20 cellular contexts compared by ENCODE assay signal in the genomic region with DNA sequence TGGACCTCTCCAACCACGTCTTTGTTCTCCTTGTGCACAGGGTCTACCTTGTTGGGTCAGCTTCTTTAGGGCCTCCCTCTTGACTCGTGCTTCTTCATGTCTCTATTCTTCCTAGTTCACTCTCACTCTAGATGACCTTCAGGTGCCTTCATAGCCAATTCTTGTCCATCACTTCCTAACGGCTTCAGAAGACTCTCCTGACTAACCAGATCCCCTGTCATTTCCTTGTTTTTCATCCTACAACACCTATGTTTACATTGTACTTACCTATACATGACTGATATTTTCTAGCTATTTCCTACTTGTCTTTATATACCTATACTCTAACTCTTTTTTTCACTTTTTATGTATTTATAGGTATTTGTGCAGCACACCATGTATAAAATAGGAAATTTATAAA.
"Had no signal": no experiment of that assay in that cellular context is flagged by ENCODE, and none has a peak within 500 bp of the region (broad histone marks: within the 10 kb centered on the region; RNA-seq: fewer than 3 reads in every experiment).

No MANE protein-coding gene starts in this region.

- DNase-seq: KBM-7, MV-4-11, NCI-H1048, NCI-H1105, NCI-H1417, NCI-H1436 treated with DMSO at 0.1 percent for 48 hours, NCI-H1694, NCI-H187 treated with DMSO at 0.1 percent for 48 hours, NCI-H2029 treated with DMSO at 0.1 percent for 48 hours, NCI-H2171 treated with DMSO at 0.1 percent for 48 hours, NCI-H2227 treated with DMSO at 0.1 percent for 48 hours, NCI-H524, NCI-H526 treated with DMSO at 0.1 percent for 48 hours, NCI-H748 treated with DMSO at 0.1 percent for 48 hours, Right ventricle myocardium superior, RPMI8226, SIG-M5 had no signal

- H3K4me1 ChIP-seq: SJSA1 had no signal

- H3K27me3 ChIP-seq: SJSA1 had no signal

- H3K4me3 ChIP-seq: SJSA1, SK-N-MC had no signal

- FAIRE-seq: RCC 7860 had no signal

- H3K9me3 ChIP-seq: SJSA1 had no signal

- H3K36me3 ChIP-seq: SJSA1 had no signal

- H3K27ac ChIP-seq: SJSA1, SK-N-MC had no signal
